In genomic region chr12:20154060-20154459, GRCh38 we compare ENCODE assay signal across 28 cellular contexts.
DNase-seq lines count a peak whose midpoint lies in the region; ATAC-seq, FAIRE-seq and TF ChIP-seq lines count a peak whose summit lies in the region.
"Had no signal": no experiment of that assay in that cellular context is flagged by ENCODE, and none has a peak within 500 bp of the region (broad histone marks: within the 10 kb centered on the region; RNA-seq: fewer than 3 reads in every experiment).

No MANE protein-coding gene starts in this region.

- H3K4me3 ChIP-seq in Loucy (ENCODE audit: low read length, poor library complexity, severe bottlenecking) (peak overlapping the region; percentile 42), fibroblast of villous mesenchyme (ENCODE audit: low read depth, low read length) (peak overlapping the region; percentile 7), trophoblast cell (ENCODE audit: low read depth, low read length) (no peak overlapping the region)
- H3K4me3 ChIP-seq: breast epithelium, dorsolateral prefrontal cortex, vagina had no signal

- no peak overlapping the region for H4K91ac ChIP-seq in trophoblast cell (ENCODE audit: low read depth, low read length)

- H3K79me2 ChIP-seq in Loucy (ENCODE audit: insufficient read depth, low read length) (no peaks in the 10 kb centered on the region), trophoblast cell (ENCODE audit: control insufficient read depth, insufficient read depth, low read length, poor library complexity) (no peaks in the 10 kb centered on the region)

- POLR2A ChIA-PET in naive thymus-derived CD8-positive, alpha-beta T cell (lab: Charles Lee) = no interaction called here

- H3K27ac ChIP-seq in substantia nigra (ENCODE audit: low read depth, low read length, poor library complexity, severe bottlenecking) = no peak overlapping the region
- H3K27ac ChIP-seq in trophoblast cell (ENCODE audit: low read depth, low read length) = no peak overlapping the region
- H3K27ac ChIP-seq: breast epithelium, dorsolateral prefrontal cortex, heart left ventricle, vagina had no signal

- 0 out of 2 replicates have a peak, but pooled peaks cover 3% of the 10 kb centered on the region for H3F3A ChIP-seq in Loucy (ENCODE audit: low read depth)

- H2AK5ac ChIP-seq in trophoblast cell (ENCODE audit: low read length) = no peak overlapping the region

- H3K18ac ChIP-seq in trophoblast cell (ENCODE audit: low read length) = no peak overlapping the region

- H3K27me3 ChIP-seq in Loucy (ENCODE audit: insufficient read depth, low read length, poor library complexity, severe bottlenecking) (no peaks in the 10 kb centered on the region), trophoblast cell (ENCODE audit: insufficient read depth, low read length) (no peaks in the 10 kb centered on the region)
- H3K27me3 ChIP-seq: breast epithelium, dorsolateral prefrontal cortex, heart left ventricle, vagina had no signal

- H3K9ac ChIP-seq in Loucy (ENCODE audit: low read depth, low read length, poor library complexity, severe bottlenecking) (no peak overlapping the region), trophoblast cell (ENCODE audit: low read length) (no peak overlapping the region)

- no peak overlapping the region for H3K4me3 Mint-ChIP-seq in naive thymus-derived CD8-positive, alpha-beta T cell
- H3K4me3 Mint-ChIP-seq: activated CD4-positive, alpha-beta T cell treated with anti-CD3 and anti-CD28 coated beads, Interleukin-2, amount 10 ng/mL, durations not matched to agents 7 days and 5 days; activated naive CD4-positive, alpha-beta T cell treated with anti-CD3 and anti-CD28 coated beads, Interleukin-2, amount 50 U/mL, for 24 hours; CD8-positive, alpha-beta memory T cell; natural killer cell had no signal

- no peaks in the 10 kb centered on the region for H3K79me1 ChIP-seq in trophoblast cell (ENCODE audit: low read length)

- no peaks in the 10 kb centered on the region for H4K20me1 ChIP-seq in Loucy (ENCODE audit: insufficient read depth, low read length, poor library complexity, severe bottlenecking)

- H3K14ac ChIP-seq in trophoblast cell (ENCODE audit: low read length) = no peak overlapping the region

- TF ChIP-seq CTCF in Loucy (conservative IDR thresholded peaks at IDR 0.05; ENCODE audit: low read length) (no peak), fibroblast of villous mesenchyme (IDR thresholded peaks at IDR 0.05; ENCODE audit: insufficient read depth, low read depth, low read length) (no peak)

- no peak overlapping the region for H2BK120ac ChIP-seq in trophoblast cell (ENCODE audit: insufficient read depth, low read length, poor library complexity)

- no peak overlapping the region for H3K4ac ChIP-seq in trophoblast cell (ENCODE audit: low read depth, low read length)

- no peak overlapping the region for H4K8ac ChIP-seq in trophoblast cell (ENCODE audit: low read depth, low read length)

- H3K36me3 ChIP-seq in Loucy (ENCODE audit: insufficient read depth, low read length) (no peaks in the 10 kb centered on the region), trophoblast cell (ENCODE audit: control insufficient read depth in 1 of 2, insufficient read depth in 2 of 2, low read length in 2 of 2) (no peaks in the 10 kb centered on the region)
- H3K36me3 ChIP-seq: breast epithelium, heart left ventricle, vagina had no signal

- TF ChIP-seq POLR2A in GM12892 (IDR thresholded peaks at IDR 0.05; ENCODE audit: low read depth, low read length) = no peak

- no peaks in the 10 kb centered on the region for H3K9me2 ChIP-seq in Loucy (replicated peaks; ENCODE audit: low read depth, low read length)

- H2BK12ac ChIP-seq in trophoblast cell (ENCODE audit: low read length) = no peak overlapping the region

- H4K12ac ChIP-seq in trophoblast cell (ENCODE audit: low read depth, low read length) = no peak overlapping the region

- H3K23ac ChIP-seq in trophoblast cell (ENCODE audit: low read length) = no peak overlapping the region

- no peaks in the 10 kb centered on the region for H3K36me3 Mint-ChIP-seq in naive thymus-derived CD8-positive, alpha-beta T cell
- H3K36me3 Mint-ChIP-seq: activated naive CD4-positive, alpha-beta T cell treated with anti-CD3 and anti-CD28 coated beads, Interleukin-2, amount 50 U/mL, for 24 hours; CD8-positive, alpha-beta memory T cell; natural killer cell had no signal

- no peak for ATAC-seq in naive thymus-derived CD8-positive, alpha-beta T cell
- ATAC-seq: HCT116, heart left ventricle, natural killer cell, Panc1, SK-N-SH treated with all-trans-retinoic acid at 6 μM for 48 hours had no signal

- peaks cover 0 to 4% (median 0%) of the 10 kb centered on the region in 9 donors for H3K9me3 Mint-ChIP-seq in naive thymus-derived CD8-positive, alpha-beta T cell
- H3K9me3 Mint-ChIP-seq: activated CD4-positive, alpha-beta T cell treated with anti-CD3 and anti-CD28 coated beads, Interleukin-2, amount 10 ng/mL, durations not matched to agents 7 days and 5 days; activated naive CD4-positive, alpha-beta T cell treated with anti-CD3 and anti-CD28 coated beads, Interleukin-2, amount 50 U/mL, for 24 hours; natural killer cell had no signal

- no peaks in the 10 kb centered on the region for H3K27me3 Mint-ChIP-seq in naive thymus-derived CD8-positive, alpha-beta T cell
- H3K27me3 Mint-ChIP-seq: activated CD4-positive, alpha-beta T cell treated with anti-CD3 and anti-CD28 coated beads, Interleukin-2, amount 10 ng/mL, durations not matched to agents 7 days and 5 days; activated naive CD4-positive, alpha-beta T cell treated with anti-CD3 and anti-CD28 coated beads, Interleukin-2, amount 50 U/mL, for 24 hours; CD8-positive, alpha-beta memory T cell had no signal

- H3K4me2 ChIP-seq in Loucy (ENCODE audit: low read depth, low read length, poor library complexity, severe bottlenecking) (peak overlapping the region; percentile 67), trophoblast cell (ENCODE audit: low read length) (no peak overlapping the region)

- no peak for FAIRE-seq in GM12892 (lab: Jason Lieb, UNC)

- WGBS in trophoblast cell (ENCODE audit: extremely low coverage, insufficient coverage, insufficient read length) = no CpG with 5 or more reads among the region's 1 CpG

- peak; percentile 14 for DNase-seq in Daoy (ENCODE audit: low read depth)
- DNase-seq in astrocyte of the hippocampus (ENCODE audit: low read depth, low spot score) = peak; percentile 8
- peak; percentile 46 for DNase-seq in fibroblast of villous mesenchyme (ENCODE audit: low read depth)
- DNase-seq in substantia nigra (lab: John Stamatoyannopoulos, UW) = no peak
- no peak for DNase-seq in naive thymus-derived CD8-positive, alpha-beta T cell
- DNase-seq in GM12892 (ENCODE audit: insufficient read length) = no peak
- DNase-seq in trophoblast cell = no peak
- DNase-seq: activated CD4-positive, alpha-beta T cell treated with anti-CD3 and anti-CD28 coated beads, Interleukin-2, amount 10 ng/mL, durations not matched to agents 7 days and 5 days; activated T-cell treated with anti-CD3 and anti-CD28 coated beads for 4 hours; CD8-positive, alpha-beta memory T cell; DMS79; dorsolateral prefrontal cortex; erythroblast; heart left ventricle; KBM-7; natural killer cell; NCI-H1105 treated with DMSO at 0.1 percent for 48 hours; NCI-H2171; NCI-H526 treated with DMSO at 0.1 percent for 48 hours; posterior cingulate gyrus; stimulated activated CD4-positive, alpha-beta T cell treated with anti-CD3 and anti-CD28 coated beads, Interleukin-2, amount 100 ng/mL, for 48 hours had no signal

- H3K9me3 ChIP-seq in Loucy (ENCODE audit: insufficient read depth, low read depth, low read length) (no peaks in the 10 kb centered on the region), trophoblast cell (ENCODE audit: insufficient read depth, low read depth, low read length) (no peaks in the 10 kb centered on the region)
- H3K9me3 ChIP-seq: breast epithelium, vagina had no signal

- H3K4me1 Mint-ChIP-seq in naive thymus-derived CD8-positive, alpha-beta T cell = no peaks in the 10 kb centered on the region
- H3K4me1 Mint-ChIP-seq: activated CD4-positive, alpha-beta T cell treated with anti-CD3 and anti-CD28 coated beads, Interleukin-2, amount 10 ng/mL, durations not matched to agents 7 days and 5 days; activated naive CD4-positive, alpha-beta T cell treated with anti-CD3 and anti-CD28 coated beads, Interleukin-2, amount 50 U/mL, for 24 hours; CD8-positive, alpha-beta memory T cell; natural killer cell had no signal

- H2AFZ ChIP-seq in Loucy (ENCODE audit: low read length) (peak overlapping the region; percentile 89), trophoblast cell (ENCODE audit: insufficient read depth, low read length, poor library complexity) (no peak overlapping the region)

- H3K4me1 ChIP-seq in Loucy (ENCODE audit: insufficient read depth, low read length, poor library complexity, severe bottlenecking) (peaks cover 27% of the 10 kb centered on the region), trophoblast cell (ENCODE audit: control insufficient read depth in 1 of 2, insufficient read depth in 2 of 2, low read length in 2 of 2) (no peaks in the 10 kb centered on the region)
- H3K4me1 ChIP-seq: breast epithelium, vagina had no signal

- no peak overlapping the region for H2BK5ac ChIP-seq in trophoblast cell (ENCODE audit: low read depth, low read length, poor library complexity)

- H3K27ac Mint-ChIP-seq in naive thymus-derived CD8-positive, alpha-beta T cell = no peak overlapping the region
- H3K27ac Mint-ChIP-seq: activated CD4-positive, alpha-beta T cell treated with anti-CD3 and anti-CD28 coated beads, Interleukin-2, amount 10 ng/mL, durations not matched to agents 7 days and 5 days; activated naive CD4-positive, alpha-beta T cell treated with anti-CD3 and anti-CD28 coated beads, Interleukin-2, amount 50 U/mL, for 24 hours; CD8-positive, alpha-beta memory T cell; natural killer cell had no signal

Comparison
In these comparisons a context has a peak if more than half of its experiments do, and no peak if none do; other contexts are left out.
1. DNase-seq: peak in Daoy (single experiment), astrocyte of the hippocampus (single experiment) and fibroblast of villous mesenchyme (single experiment); none in substantia nigra (0 of 49), naive thymus-derived CD8-positive, alpha-beta T cell (0 of 10), GM12892 (single experiment) and trophoblast cell (0 of 2).